ENCODE assay signal across 8 cellular contexts in genomic region chr15:78299302-78300102, GRCh38. TPM values are rescaled to one million over a fixed set of nuclear protein-coding genes. Genes with fewer than 3 reads are reported as not detected.
DNase-seq lines count a peak whose midpoint lies in the region; ATAC-seq and TF ChIP-seq lines count a peak whose summit lies in the region.

Gene SKIC8, minus strand, starts transcription at chr15:78299609. Its CDS starts 3,923 bp downstream, at chr15:78295686.

- peak within 1 kb of the TSS; percentile 59 for H3K27ac ChIP-seq in IMR-90 (ENCODE audit: insufficient read depth, low read length)

- peak; percentile 85 for ATAC-seq in GM21528 (IDR thresholded peaks at IDR 0.05; ENCODE audit: low FRiP score, unreplicated experiment)
- peak; percentile 99 for ATAC-seq in IMR-90 (ENCODE audit: low read depth)
- ATAC-seq in mucosa of descending colon = peak; percentile 100

- peak within 1 kb of the TSS; percentile 89 for H3K4ac ChIP-seq in IMR-90 (ENCODE audit: low read depth, low read length)

- H3K23ac ChIP-seq in IMR-90 (ENCODE audit: low read depth, low read length) = peak within 1 kb of the TSS; percentile 21; the same call in 1 of the 2 replicates

- H3K36me3 ChIP-seq in IMR-90 (ENCODE audit: control insufficient read depth, insufficient read depth, low read length) (peaks cover under 1% of the 10 kb centered on the region; the same call in 1 of the 2 replicates), mucosa of descending colon (ENCODE audit: low read depth) (no peaks in the 10 kb centered on the region)

- peaks cover 4% of the 10 kb centered on the region; the same call in 1 of the 2 replicates for H3K9me1 ChIP-seq in IMR-90 (ENCODE audit: insufficient read depth, low read length)

- H4K20me1 ChIP-seq in IMR-90 (ENCODE audit: insufficient read depth, low read length) = no peaks in the 10 kb centered on the region

- no peak for TF ChIP-seq RAD21 in IMR-90 (IDR thresholded peaks at IDR 0.05; ENCODE audit: low read length)

- DNase-seq in DMS114 treated with DMSO at 0.1 percent for 48 hours (lab: John Stamatoyannopoulos, UW; ENCODE audit: unreplicated experiment) (peak; percentile 97), IMR-90 (peak; percentile 89), OCI-M1 (lab: John Stamatoyannopoulos, UW) (peak; percentile 97), activated T-cell treated with anti-CD3 and anti-CD28 coated beads for 1 hour (ENCODE audit: low read depth) (peak; percentile 82), epithelial cell of esophagus (ENCODE audit: low read depth) (peak; percentile 93), mucosa of descending colon (peak; percentile 93 to 96 (median 95))
- peak; percentile 66 to 76 for DNase-seq in stimulated activated CD8-positive, alpha-beta memory T cell treated with anti-CD3 and anti-CD28 coated beads, Interleukin-4, amount 100 ng/mL, for 1 hour (ENCODE audit: low read depth in 2 of 2, low spot score in 1 of 2)

- peak within 1 kb of the TSS; percentile 82 for H4K5ac ChIP-seq in IMR-90 (ENCODE audit: low read depth, low read length)

- no peak within 1 kb of the TSS for H2BK20ac ChIP-seq in IMR-90 (ENCODE audit: low read depth, low read length)

- peak within 1 kb of the TSS; percentile 82 for H4K91ac ChIP-seq in IMR-90 (ENCODE audit: insufficient read depth, low read depth, low read length)

- CTCF ChIA-PET in IMR-90 (lab: Yijun Ruan, JAX) = interaction anchor here (0.6 to 0.9 kb wide), 2 partner anchors 12 to 189 kb away, joined by 3 read pairs; no protein-coding TSS in a partner anchor

- H3K18ac ChIP-seq in IMR-90 (ENCODE audit: low read depth, low read length) = peak within 1 kb of the TSS; percentile 7; the same call in 1 of the 2 replicates

- peak within 1 kb of the TSS; percentile 77 for H3K9ac ChIP-seq in IMR-90 (ENCODE audit: low read depth, low read length)

- peak within 1 kb of the TSS; percentile 96 for H3K4me2 ChIP-seq in IMR-90 (ENCODE audit: low read depth, low read length)

- peak; percentile 90 for TF ChIP-seq POLR2A in IMR-90 (IDR thresholded peaks at IDR 0.05; ENCODE audit: low read depth, low read length)

- POLR2A ChIA-PET in IMR-90 (lab: Charles Lee; ENCODE audit: unreplicated experiment) = interaction anchor here (0.6 to 1.3 kb wide), 6 partner anchors 11 to 1681 kb away, joined by 3 to 10 read pairs (median 4); partner anchors contain the start of gene IREB2

- TF ChIP-seq CTCF in IMR-90 (conservative IDR thresholded peaks at IDR 0.05; ENCODE audit: low read depth, low read length) = no peak
- no peak for TF ChIP-seq CTCF in epithelial cell of esophagus (IDR thresholded peaks at IDR 0.05; ENCODE audit: insufficient read depth, low read depth, low read length, missing control alignments)
- TF ChIP-seq CTCF in mucosa of descending colon (IDR thresholded peaks at IDR 0.05) = no peak

- H3K4me1 ChIP-seq in IMR-90 (ENCODE audit: control insufficient read depth, insufficient read depth, low read length) = no peaks in the 10 kb centered on the region; the same call in 1 of the 2 replicates
- H3K4me1 ChIP-seq in mucosa of descending colon (ENCODE audit: low read depth) = peaks cover 9% of the 10 kb centered on the region

- H2AK9ac ChIP-seq in IMR-90 (replicated peaks; ENCODE audit: low read depth, low read length, poor library complexity) = peak within 1 kb of the TSS; percentile 89

- in situ Hi-C loops in IMR-90 (cut with MboI; ENCODE audit: low sequenced_read_pairs) = no loop called here

- H3K9me3 ChIP-seq in IMR-90 (ENCODE audit: control insufficient read depth, insufficient read depth, low read length) = no peaks in the 10 kb centered on the region
- H3K9me3 ChIP-seq in mucosa of descending colon = no peaks in the 10 kb centered on the region

- peak within 1 kb of the TSS; percentile 70 for H3K56ac ChIP-seq in IMR-90 (ENCODE audit: extremely low read depth, insufficient read depth, low read length)

- WGBS in IMR-90 (ENCODE audit: extremely low coverage in 2 of 2, insufficient read length in 1 of 2), 2 experiments = 2% methylated on average over 17 of the region's 49 CpGs; no CpG with 5 or more reads in 1 of the 2 experiments

- peak within 1 kb of the TSS; percentile 90 for H2AK5ac ChIP-seq in IMR-90 (ENCODE audit: low read depth, low read length)

- peak within 1 kb of the TSS; percentile 98 for H2AFZ ChIP-seq in IMR-90 (replicated peaks; ENCODE audit: low read length, poor library complexity)

- H3K4me3 ChIP-seq in IMR-90 (ENCODE audit: insufficient read depth, low read depth, low read length) (peak within 1 kb of the TSS; percentile 79), epithelial cell of esophagus (ENCODE audit: low read length) (peak within 1 kb of the TSS; percentile 97), mucosa of descending colon (peak within 1 kb of the TSS; percentile 52)

- H3K14ac ChIP-seq in IMR-90 (replicated peaks; ENCODE audit: low read depth, low read length) = peak within 1 kb of the TSS; percentile 80

- intact Hi-C loops in IMR-90 (cut with micrococcal nuclease) (no loop called here), mucosa of descending colon (cut with DNase I, micrococcal nuclease) (loop anchor here in 1 of 2 donors (10.0 kb wide), 1 partner anchor 185 kb away; no protein-coding TSS in a partner anchor)

- H3K79me1 ChIP-seq in IMR-90 (ENCODE audit: low read depth in 1 of 2, low read length in 2 of 2) = peaks cover 22 to 46% of the 10 kb centered on the region in 2 experiments

- H4K8ac ChIP-seq in IMR-90 (ENCODE audit: low read depth in 2 of 2, low read length in 2 of 2) = peak within 1 kb of the TSS; percentile 98 to 99

- dilution Hi-C loops in IMR-90 (cut with HindIII; ENCODE audit: low sequenced_read_pairs, unreplicated experiment) = no loop called here

- peak within 1 kb of the TSS; percentile 22; the same call in 1 of the 3 replicates for H2BK15ac ChIP-seq in IMR-90 (ENCODE audit: low read depth, low read length)

- no peak within 1 kb of the TSS; the same call in 1 of the 2 replicates for H2BK120ac ChIP-seq in IMR-90 (ENCODE audit: low read depth, low read length)

- H3K27me3 ChIP-seq in IMR-90 (ENCODE audit: control insufficient read depth, insufficient read depth, low read length) = no peaks in the 10 kb centered on the region

- peak within 1 kb of the TSS; percentile 64 for H2BK5ac ChIP-seq in IMR-90 (ENCODE audit: low read depth, low read length, poor library complexity, severe bottlenecking)

- no TSS peak for BruUV-seq in IMR-90 (replicated peaks; lab: Mats Ljungman, UMichigan)

TF ChIP-seq in IMR-90, 13 proteins besides CTCF, POLR2A, EP300 and RAD21:
- TF ChIP-seq MAFK (IDR thresholded peaks at IDR 0.05; ENCODE audit: low read depth, low read length) (no peak), MAZ (IDR thresholded peaks at IDR 0.05; ENCODE audit: borderline replicate concordance, low read depth, low read length) (peak; percentile 97), MXI1 (IDR thresholded peaks at IDR 0.05; ENCODE audit: borderline replicate concordance, low read depth, low read length) (peak; percentile 88), RCOR1 (IDR thresholded peaks at IDR 0.05; ENCODE audit: insufficient replicate concordance, low read length) (no peak), CHD1 (IDR thresholded peaks at IDR 0.05; ENCODE audit: low read depth, low read length) (no peak), USF2 (IDR thresholded peaks at IDR 0.05; ENCODE audit: low read depth, low read length) (no peak), BHLHE40 (IDR thresholded peaks at IDR 0.05; ENCODE audit: low read depth, low read length) (no peak), ELK1 (IDR thresholded peaks at IDR 0.05; ENCODE audit: borderline replicate concordance, low read depth, low read length) (no peak), SMC3 (IDR thresholded peaks at IDR 0.05; ENCODE audit: low read depth, low read length) (no peak), RFX5 (IDR thresholded peaks at IDR 0.05; ENCODE audit: low read depth, low read length) (no peak), CEBPB (IDR thresholded peaks at IDR 0.05; ENCODE audit: low read depth, low read length) (peak; percentile 79)

RNA-seq across cellular contexts. Expression of gene SKIC8, which starts in this region (rescaled TPM):
- 102 and 124 TPM in 2 replicates for total RNA-seq in IMR-90 (2012; rRNA removed)
- polyA plus RNA-seq in IMR-90 (2012; rRNA removed) = 69.9 and 72.2 TPM in 2 replicates
- polyA plus RNA-seq in IMR-90 (2012; cell fraction: cytosol; rRNA removed) = 36.8 and 57.4 TPM in 2 replicates
- 19.0 and 72.0 TPM in 2 replicates for polyA plus RNA-seq in IMR-90 (2012; cell fraction: nucleus; rRNA removed; ENCODE audit: low replicate concordance)
- 10 to 100 TPM; 35.4 to 41.7 (median 37.6) TPM for total RNA-seq in mucosa of descending colon

Comparison
In these comparisons a context has a peak if more than half of its experiments do, and no peak if none do; other contexts are left out.
1. Peak in every context shown above with its lines: DNase-seq, ATAC-seq, H3K4me3 ChIP-seq and H3K27ac ChIP-seq.